In genomic region chr18:10142496-10143160, GRCh38 we compare ENCODE assay signal across 16 cellular contexts.
A peak's percentile ranks its signal among the peaks of the same experiment; 100 is the strongest.
DNase-seq lines count a peak whose midpoint lies in the region; FAIRE-seq and TF ChIP-seq lines count a peak whose summit lies in the region.
"Had no signal": no experiment of that assay in that cellular context is flagged by ENCODE, and none has a peak within 500 bp of the region (broad histone marks: within the 10 kb centered on the region; RNA-seq: fewer than 3 reads in every experiment).

No MANE protein-coding gene starts in this region.

- H3K27me3 Mint-ChIP-seq in glutamatergic neuron (ENCODE audit: unreplicated experiment), result peaks cover 4% of the 10 kb centered on the region
- H3K27me3 Mint-ChIP-seq: activated CD4-positive, alpha-beta T cell treated with anti-CD3 and anti-CD28 coated beads, Interleukin-2, amount 10 ng/mL, durations not matched to agents 7 days and 5 days; stimulated activated memory B cell treated with anti-CD40 and anti-IgM and Interleukin-4, amounts not matched to agents 10 μg/mL and 1 μg/mL and 100 μg/mL, for 72 hours had no signal

- H3K23ac ChIP-seq in mesendoderm (ENCODE audit: low read length), result no peak overlapping the region

- no peak overlapping the region for H3K27ac Mint-ChIP-seq in glutamatergic neuron (ENCODE audit: unreplicated experiment)
- H3K27ac Mint-ChIP-seq: activated CD4-positive, alpha-beta T cell treated with anti-CD3 and anti-CD28 coated beads, Interleukin-2, amount 10 ng/mL, durations not matched to agents 7 days and 5 days; activated naive CD4-positive, alpha-beta T cell treated with anti-CD3 and anti-CD28 coated beads, Interleukin-2, amount 10 ng/mL, durations not matched to agents 7 days and 5 days; stimulated activated memory B cell treated with anti-CD40 and anti-IgM and Interleukin-4, amounts not matched to agents 10 μg/mL and 1 μg/mL and 100 μg/mL, for 72 hours had no signal

- H3K18ac ChIP-seq in mesendoderm (ENCODE audit: low read length), result no peak overlapping the region

- DNase-seq in DMS53 (lab: John Stamatoyannopoulos, UW) (peak; percentile 39), DMS53 treated with DMSO at 0.1 percent for 48 hours (lab: John Stamatoyannopoulos, UW; ENCODE audit: unreplicated experiment) (no peak), brain microvascular endothelial cell (peak; percentile 33), mesendoderm (no peak), urothelium cell line (ENCODE audit: low spot score) (peak; percentile 67), NCI-H1105 (lab: John Stamatoyannopoulos, UW) (no peak), NCI-H1092 treated with DMSO at 0.1 percent for 48 hours (lab: John Stamatoyannopoulos, UW) (no peak), glutamatergic neuron (no peak)
- DNase-seq: activated CD4-positive, alpha-beta T cell treated with anti-CD3 and anti-CD28 coated beads, Interleukin-2, amount 10 ng/mL, durations not matched to agents 7 days and 5 days; activated naive CD4-positive, alpha-beta T cell treated with anti-CD3 and anti-CD28 coated beads, Interleukin-2, amount 10 ng/mL, durations not matched to agents 7 days and 5 days; DMS 273 treated with DMSO at 0.1 percent for 48 hours; hippocampal formation; NCI-H1417; SW 1271 had no signal

- TF ChIP-seq CTCF in brain microvascular endothelial cell (IDR thresholded peaks at IDR 0.05; ENCODE audit: low read depth, low read length, missing control alignments) (peak; percentile 7), glutamatergic neuron (IDR thresholded peaks at IDR 0.05; ENCODE audit: partially characterized antibody, unreplicated experiment) (no peak)

- no peak overlapping the region for H2AK5ac ChIP-seq in mesendoderm (ENCODE audit: low read length)

- H3K4me1 ChIP-seq in mesendoderm (ENCODE audit: control insufficient read depth, low read depth, low read length), result peaks cover 3% of the 10 kb centered on the region

- in situ Hi-C loops in brain microvascular endothelial cell (cut with HindIII; ENCODE audit: low pct_ligation_motif_present, low sequenced_read_pairs), result no loop called here

- H3K79me2 ChIP-seq in mesendoderm (ENCODE audit: control insufficient read depth, insufficient read depth, low read length), result no peaks in the 10 kb centered on the region

- peak overlapping the region; percentile 56 for H4K5ac ChIP-seq in mesendoderm (ENCODE audit: low read length)

- no peaks in the 10 kb centered on the region for H3K27me3 ChIP-seq in brain microvascular endothelial cell (replicated peaks)
- no peaks in the 10 kb centered on the region for H3K27me3 ChIP-seq in mesendoderm (ENCODE audit: insufficient read depth, low read length, poor library complexity)

- no peak overlapping the region for H3K4me2 ChIP-seq in mesendoderm (ENCODE audit: low read length)

- H3K9ac ChIP-seq in mesendoderm (ENCODE audit: low read length), result no peak overlapping the region

- H3K4me3 ChIP-seq in brain microvascular endothelial cell (ENCODE audit: low read depth, low read length), result no peak overlapping the region
- H3K4me3 ChIP-seq in mesendoderm (ENCODE audit: low read length), result no peak overlapping the region

- no peaks in the 10 kb centered on the region for H3K79me1 ChIP-seq in mesendoderm (ENCODE audit: low read length)

- peak; percentile 56 for FAIRE-seq in urothelium cell line (lab: Jason Lieb, UNC)

- no peaks in the 10 kb centered on the region for H3K36me3 Mint-ChIP-seq in glutamatergic neuron (ENCODE audit: unreplicated experiment)
- H3K36me3 Mint-ChIP-seq: activated naive CD4-positive, alpha-beta T cell treated with anti-CD3 and anti-CD28 coated beads, Interleukin-2, amount 10 ng/mL, durations not matched to agents 7 days and 5 days; stimulated activated memory B cell treated with anti-CD40 and anti-IgM and Interleukin-4, amounts not matched to agents 10 μg/mL and 1 μg/mL and 100 μg/mL, for 72 hours had no signal

- H3K56ac ChIP-seq in mesendoderm (ENCODE audit: low read length), result peak overlapping the region; percentile 67

- H3K4me3 Mint-ChIP-seq in glutamatergic neuron (ENCODE audit: unreplicated experiment), result no peak overlapping the region
- H3K4me3 Mint-ChIP-seq: activated CD4-positive, alpha-beta T cell treated with anti-CD3 and anti-CD28 coated beads, Interleukin-2, amount 10 ng/mL, durations not matched to agents 7 days and 5 days; activated naive CD4-positive, alpha-beta T cell treated with anti-CD3 and anti-CD28 coated beads, Interleukin-2, amount 10 ng/mL, durations not matched to agents 7 days and 5 days; stimulated activated memory B cell treated with anti-CD40 and anti-IgM and Interleukin-4, amounts not matched to agents 10 μg/mL and 1 μg/mL and 100 μg/mL, for 72 hours had no signal

- H2BK120ac ChIP-seq in mesendoderm (ENCODE audit: low read depth, low read length), result no peak overlapping the region

- H2BK15ac ChIP-seq in mesendoderm (replicated peaks; ENCODE audit: low read depth), result no peak overlapping the region

- no peak overlapping the region for H2BK5ac ChIP-seq in mesendoderm (ENCODE audit: low read length)

- peaks cover 3% of the 10 kb centered on the region for H3K9me3 Mint-ChIP-seq in glutamatergic neuron (ENCODE audit: unreplicated experiment)
- H3K9me3 Mint-ChIP-seq: activated CD4-positive, alpha-beta T cell treated with anti-CD3 and anti-CD28 coated beads, Interleukin-2, amount 10 ng/mL, durations not matched to agents 7 days and 5 days; activated naive CD4-positive, alpha-beta T cell treated with anti-CD3 and anti-CD28 coated beads, Interleukin-2, amount 10 ng/mL, durations not matched to agents 7 days and 5 days; stimulated activated memory B cell treated with anti-CD40 and anti-IgM and Interleukin-4, amounts not matched to agents 10 μg/mL and 1 μg/mL and 100 μg/mL, for 72 hours had no signal

- no peak overlapping the region for H4K8ac ChIP-seq in mesendoderm (ENCODE audit: low read depth, low read length)

- H3K36me3 ChIP-seq in brain microvascular endothelial cell (replicated peaks) (no peaks in the 10 kb centered on the region), mesendoderm (ENCODE audit: control insufficient read depth, insufficient read depth, low read length) (no peaks in the 10 kb centered on the region)

- peaks cover 18% of the 10 kb centered on the region for H3K4me1 Mint-ChIP-seq in glutamatergic neuron (ENCODE audit: low read depth, unreplicated experiment)
- H3K4me1 Mint-ChIP-seq: stimulated activated memory B cell treated with anti-CD40 and anti-IgM and Interleukin-4, amounts not matched to agents 10 μg/mL and 1 μg/mL and 100 μg/mL, for 72 hours had no signal

- H3K27ac ChIP-seq in brain microvascular endothelial cell, result peak overlapping the region; percentile 39
- no peak overlapping the region for H3K27ac ChIP-seq in mesendoderm (ENCODE audit: low read depth, low read length)
- H3K27ac ChIP-seq: 22Rv1 had no signal

- H3K4ac ChIP-seq in mesendoderm (ENCODE audit: low read depth, low read length), result no peak overlapping the region

- WGBS in mesendoderm (ENCODE audit: extremely low coverage, insufficient coverage, low lambda C conversion rate), result no CpG with 5 or more reads among the region's 14 CpGs

Comparison
In these comparisons a context has a peak if more than half of its experiments do, and no peak if none do; other contexts are left out.
1. DNase-seq: peak in DMS53 (single experiment), brain microvascular endothelial cell (single experiment) and urothelium cell line (single experiment); none in DMS53 treated with DMSO at 0.1 percent for 48 hours (single experiment), mesendoderm (single experiment), NCI-H1105 (single experiment), NCI-H1092 treated with DMSO at 0.1 percent for 48 hours (single experiment) and glutamatergic neuron (single experiment).